23 cellular contexts compared by ENCODE assay signal in the genomic region with DNA sequence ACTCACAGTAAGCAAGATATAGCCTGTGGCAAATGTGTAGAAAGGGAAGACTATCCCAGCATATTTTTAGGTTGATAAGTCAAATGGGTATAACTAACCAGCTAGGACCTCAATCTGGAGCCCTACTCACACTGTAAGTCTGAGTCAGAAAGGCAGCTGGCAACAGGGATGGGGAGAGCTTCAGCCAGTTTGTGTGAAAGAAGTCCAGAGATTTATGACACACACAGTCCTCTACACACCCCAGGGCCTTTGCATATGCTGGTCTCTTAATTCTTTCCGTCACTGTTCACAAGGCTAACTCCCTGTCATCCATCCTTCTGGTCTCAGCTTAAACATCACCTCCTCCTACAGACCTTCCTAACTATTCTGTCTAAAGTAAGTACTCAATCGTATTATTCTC.
"Had no signal": no experiment of that assay in that cellular context is flagged by ENCODE, and none has a peak within 500 bp of the region (broad histone marks: within the 10 kb centered on the region; RNA-seq: fewer than 3 reads in every experiment).

No MANE protein-coding gene starts in this region.

- H3K4me3 ChIP-seq: hepatocyte, spleen, tibial nerve had no signal

- H3K4me2 ChIP-seq: hepatocyte had no signal

- H3K27me3 ChIP-seq: hepatocyte, tibial nerve had no signal

- H3K9me3 ChIP-seq: spleen, tibial nerve had no signal

- H3K36me3 ChIP-seq: spleen, tibial nerve had no signal

- DNase-seq: activated CD4-positive, alpha-beta memory T cell treated with anti-CD3 and anti-CD28 coated beads, Interleukin-2, amount 10 ng/mL, durations not matched to agents 7 days and 5 days; activated CD4-positive, alpha-beta T cell treated with anti-CD3 and anti-CD28 coated beads for 48 hours; activated CD8-positive, alpha-beta memory T cell treated with anti-CD3 and anti-CD28 coated beads, Interleukin-2, amount 50 U/mL, for 48 hours; activated gamma-delta T cell treated with Interleukin-2 at 50 U/mL for 16 hours; activated naive CD4-positive, alpha-beta T cell treated with anti-CD3 and anti-CD28 coated beads, Interleukin-2, amount 50 U/mL, for 16 hours; activated T-cell treated with anti-CD3 and anti-CD28 coated beads, Interleukin-2, amount 50 U/mL, for 24 hours; amniotic stem cell; central memory CD4-positive, alpha-beta T cell; endodermal cell; left cardiac atrium; left ventricle myocardium superior; posterior cingulate gyrus; right cardiac atrium; spleen; stimulated activated CD4-positive, alpha-beta T cell treated with anti-CD3 and anti-CD28 coated beads, Interleukin-2, amount 100 ng/mL, for 48 hours; stimulated activated naive CD4-positive, alpha-beta T cell treated with Interleukin-2 at 50 U/mL for 16 hours; T-helper 9 cell; WERI-Rb-1 had no signal

- H2AFZ ChIP-seq: hepatocyte had no signal

- H3K27ac ChIP-seq: hepatocyte, spleen, tibial nerve, WERI-Rb-1 had no signal

- ATAC-seq: activated CD4-positive, CD25-positive, alpha-beta regulatory T cell treated with anti-CD3 and anti-CD28 coated beads, Interleukin-2, amount 50 U/mL, for 24 hours; activated T-helper 17 cell treated with anti-CD3 and anti-CD28 coated beads, Interleukin-2, amount 50 U/mL, for 72 hours; esophagus mucosa; left cardiac atrium; left ventricle myocardium superior; right cardiac atrium had no signal
